In genomic region chr12:30874455-30875313, GRCh38 we compare ENCODE assay signal across 15 cellular contexts. TPM values are rescaled to one million over a fixed set of nuclear protein-coding genes. Genes with fewer than 3 reads are reported as not detected.
DNase-seq lines count a peak whose midpoint lies in the region; ATAC-seq, FAIRE-seq and TF ChIP-seq lines count a peak whose summit lies in the region.
"Had no signal": no experiment of that assay in that cellular context is flagged by ENCODE, and none has a peak within 500 bp of the region (broad histone marks: within the 10 kb centered on the region; RNA-seq: fewer than 3 reads in every experiment).

No MANE protein-coding gene starts in this region.

- no peak for FAIRE-seq in kidney (lab: Jason Lieb, UNC)
- FAIRE-seq: HTR-8/SVneo had no signal

- no peak overlapping the region for H3K9ac ChIP-seq in kidney (ENCODE audit: low read length in 2 of 2)

- H3K9me3 ChIP-seq in kidney (ENCODE audit: control insufficient read depth in 1 of 2, low read length in 2 of 2), result no peaks in the 10 kb centered on the region
- no peaks in the 10 kb centered on the region for H3K9me3 ChIP-seq in MG63
- H3K9me3 ChIP-seq in tibial artery, result no peaks in the 10 kb centered on the region

- no peaks in the 10 kb centered on the region for H3K36me3 ChIP-seq in kidney (ENCODE audit: control insufficient read depth in 1 of 2, insufficient read depth in 2 of 2, low read length in 2 of 2)
- no peaks in the 10 kb centered on the region for H3K36me3 ChIP-seq in MG63
- no peaks in the 10 kb centered on the region for H3K36me3 ChIP-seq in tibial artery

- H3K27me3 ChIP-seq in MG63 (no peaks in the 10 kb centered on the region), tibial artery (peaks cover 0 to 3% of the 10 kb centered on the region in 2 donors)

- H3K4me3 ChIP-seq in kidney (ENCODE audit: low read length in 2 of 2) (no peak overlapping the region), MG63 (no peak overlapping the region), tibial artery (no peak overlapping the region)

- TF ChIP-seq CTCF in kidney (IDR thresholded peaks at IDR 0.05; ENCODE audit: borderline replicate concordance, extremely low read depth, insufficient read depth), result no peak
- TF ChIP-seq CTCF in tibial artery (IDR thresholded peaks at IDR 0.05), result no peak

- peak; percentile 97 for DNase-seq in DMS53 (lab: John Stamatoyannopoulos, UW)
- peak; percentile 92 for DNase-seq in NCI-H1105 treated with DMSO at 0.1 percent for 48 hours (lab: John Stamatoyannopoulos, UW)
- DNase-seq in NCI-H774 (lab: John Stamatoyannopoulos, UW), result peak; percentile 49
- peak; percentile 66 for DNase-seq in kidney
- DNase-seq in pons (ENCODE audit: low spot score), result no peak
- no peak for DNase-seq in MG63
- no peak for DNase-seq in tibial artery
- DNase-seq: activated naive CD4-positive, alpha-beta T cell; effector CD8-positive, alpha-beta T cell; naive B cell; retina; stimulated activated naive CD8-positive, alpha-beta T cell treated with anti-CD3 and anti-CD28 coated beads, Interleukin-15, amount 100 ng/mL, for 72 hours; T1000 had no signal

- H3K4me1 ChIP-seq in kidney (ENCODE audit: control insufficient read depth in 1 of 2, insufficient read depth in 1 of 2, low read depth in 1 of 2, low read length in 2 of 2) (no peaks in the 10 kb centered on the region), tibial artery (no peaks in the 10 kb centered on the region)

- no peak overlapping the region for H3K27ac ChIP-seq in kidney (ENCODE audit: low read depth in 2 of 2, low read length in 2 of 2)
- H3K27ac ChIP-seq in tibial artery, result no peak overlapping the region

- no peak for ATAC-seq in HG02678 (IDR thresholded peaks at IDR 0.05; ENCODE audit: unreplicated experiment)
- ATAC-seq: stimulated activated naive CD8-positive, alpha-beta T cell treated with anti-CD3 and anti-CD28 coated beads, Interleukin-15, amount 100 ng/mL, for 72 hours had no signal

- intact Hi-C loops in kidney (cut with DNase I) (no loop called here), tibial artery (cut with DNase I; ENCODE audit: low total_unique reads) (no loop called here)

RNA-seq across cellular contexts. Expression of gene TSPAN11, which starts 51.9 kb away (rescaled TPM):
- 7.5 TPM for total RNA-seq in kidney
- polyA plus RNA-seq in kidney (ENCODE audit: insufficient read depth, low read depth, low replicate concordance), result 1.3 TPM
- 1.0 and 1.2 TPM in 2 replicates for total RNA-seq in MG63 (2014; rRNA removed; shearing (Covaris generic); ENCODE audit: low replicate concordance)

Comparison
In these comparisons a context has a peak if more than half of its experiments do, and no peak if none do; other contexts are left out.
1. DNase-seq: peak in DMS53 (single experiment), NCI-H1105 treated with DMSO at 0.1 percent for 48 hours (single experiment), NCI-H774 (single experiment) and kidney (single experiment); none in pons (single experiment), MG63 (single experiment) and tibial artery (0 of 2).